ENCODE assay signal across 12 cellular contexts in the genomic region with DNA sequence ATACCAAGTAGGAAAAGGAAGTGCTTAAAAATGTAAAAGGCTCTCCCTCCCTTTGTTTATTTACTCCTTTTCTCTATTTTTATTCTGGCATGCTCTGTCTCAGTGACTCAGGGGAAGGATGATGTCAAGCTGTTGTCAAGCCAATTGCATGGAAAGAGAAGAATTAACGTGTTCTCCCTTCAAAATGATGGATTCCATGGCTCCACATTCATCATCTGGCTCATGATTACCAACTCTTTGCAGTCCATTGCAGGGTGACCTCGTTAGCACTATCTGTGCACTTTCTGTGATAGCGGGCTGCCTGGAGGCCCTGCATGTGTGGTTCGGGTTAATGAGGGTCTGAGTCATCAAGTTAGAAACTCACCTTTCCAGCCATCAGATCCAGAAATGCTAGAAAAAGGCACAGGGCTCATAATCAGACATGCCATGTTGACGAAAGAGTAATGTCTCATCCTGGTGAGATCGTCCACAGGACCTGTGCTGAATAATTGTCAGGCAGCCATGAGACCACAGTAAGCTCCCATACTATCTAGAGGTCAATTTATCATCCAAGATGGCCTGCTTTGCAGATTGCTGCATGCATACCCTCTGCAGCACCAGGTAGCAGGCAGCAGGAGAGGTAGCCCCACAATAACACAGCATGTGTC.
DNase-seq lines count a peak whose midpoint lies in the region; ATAC-seq, FAIRE-seq and TF ChIP-seq lines count a peak whose summit lies in the region.
"Had no signal": no experiment of that assay in that cellular context is flagged by ENCODE, and none has a peak within 500 bp of the region (broad histone marks: within the 10 kb centered on the region; RNA-seq: fewer than 3 reads in every experiment).

No MANE protein-coding gene starts in this region.

- TF ChIP-seq RAD21 in IMR-90 (IDR thresholded peaks at IDR 0.05; ENCODE audit: low read length) (no peak), H1 (IDR thresholded peaks at IDR 0.05 in 1 of 2, conservative IDR thresholded peaks at IDR 0.05 in 1 of 2; ENCODE audit: low read depth in 2 of 2, low read length in 2 of 2) (no peak)

- H3K27ac ChIP-seq in IMR-90 (ENCODE audit: insufficient read depth, low read length) (no peak overlapping the region), H1 (ENCODE audit: low read depth, low read length) (no peak overlapping the region), mesendoderm (ENCODE audit: low read depth, low read length) (no peak overlapping the region), SJCRH30 (no peak overlapping the region), caudate nucleus (ENCODE audit: low read depth, low read length) (no peak overlapping the region)
- H3K27ac ChIP-seq: testis had no signal

- H2AFZ ChIP-seq in IMR-90 (replicated peaks; ENCODE audit: low read length, poor library complexity): peak overlapping the region; percentile 45
- H2AFZ ChIP-seq in H1 (ENCODE audit: low read length): peak overlapping the region; percentile 91

- TF ChIP-seq CTCF in IMR-90 (conservative IDR thresholded peaks at IDR 0.05; ENCODE audit: low read depth, low read length) (no peak), H1 (IDR thresholded peaks at IDR 0.05; ENCODE audit: control extremely low read depth in 1 of 3, insufficient read depth in 1 of 3, low read depth in 1 of 3, low read length in 3 of 3) (no peak)

- no peaks in the 10 kb centered on the region for H3K23me2 ChIP-seq in H1 (ENCODE audit: low read depth, low read length)

- 0 out of 2 replicates have a peak overlapping the region, but pooled peaks have one; percentile 3 for H2BK12ac ChIP-seq in H1 (ENCODE audit: low read depth, low read length)

- TF ChIP-seq POLR2A in IMR-90 (IDR thresholded peaks at IDR 0.05; ENCODE audit: low read depth, low read length) (no peak), H1 (IDR thresholded peaks at IDR 0.05; ENCODE audit: control extremely low read depth in 1 of 2, low read depth in 2 of 2, low read length in 2 of 2) (no peak)

- H3K4me1 ChIP-seq in IMR-90 (ENCODE audit: control insufficient read depth, insufficient read depth, low read length): peaks cover 5% of the 10 kb centered on the region
- peaks cover 0 to 13% (median 3%) of the 10 kb centered on the region in 4 experiments; a peak in 2 of 7 replicates for H3K4me1 ChIP-seq in H1 (replicated peaks in 1 of 4; ENCODE audit: control insufficient read depth in 3 of 4, insufficient read depth in 4 of 4, low read length in 3 of 4)
- no peaks in the 10 kb centered on the region for H3K4me1 ChIP-seq in mesendoderm (ENCODE audit: control insufficient read depth, low read depth, low read length)
- no peaks in the 10 kb centered on the region for H3K4me1 ChIP-seq in SJCRH30
- H3K4me1 ChIP-seq: testis had no signal

- H3K56ac ChIP-seq in IMR-90 (ENCODE audit: extremely low read depth, insufficient read depth, low read length): no peak overlapping the region
- H3K56ac ChIP-seq in H1 (replicated peaks; ENCODE audit: insufficient read length, low read depth, low read length): no peak overlapping the region
- H3K56ac ChIP-seq in mesendoderm (ENCODE audit: low read length): no peak overlapping the region

- FAIRE-seq in H1 (lab: Jason Lieb, UNC): no peak
- FAIRE-seq: TTC549 had no signal

- no peak overlapping the region for H2AK9ac ChIP-seq in IMR-90 (replicated peaks; ENCODE audit: low read depth, low read length, poor library complexity)

- H3K14ac ChIP-seq in IMR-90 (replicated peaks; ENCODE audit: low read depth, low read length) (no peak overlapping the region), H1 (ENCODE audit: insufficient read length) (no peak overlapping the region)

- POLR2A ChIA-PET in IMR-90 (lab: Charles Lee; ENCODE audit: unreplicated experiment) (no interaction called here), H1 (lab: Charles Lee; ENCODE audit: partially characterized antibody) (no interaction called here)

- dilution Hi-C loops in IMR-90 (cut with HindIII; ENCODE audit: low sequenced_read_pairs, unreplicated experiment): no loop called here

- H3K4ac ChIP-seq in IMR-90 (ENCODE audit: low read depth, low read length) (no peak overlapping the region), H1 (replicated peaks; ENCODE audit: insufficient read length, low read depth, low read length) (no peak overlapping the region), mesendoderm (ENCODE audit: low read depth, low read length) (no peak overlapping the region)

- no peak overlapping the region for H4K5ac ChIP-seq in IMR-90 (ENCODE audit: low read depth, low read length)
- H4K5ac ChIP-seq in H1 (ENCODE audit: insufficient read length, low read depth, low read length): no peak overlapping the region
- no peak overlapping the region for H4K5ac ChIP-seq in mesendoderm (ENCODE audit: low read length)

- H3K23ac ChIP-seq in IMR-90 (ENCODE audit: low read depth, low read length) (no peak overlapping the region), H1 (ENCODE audit: insufficient read length) (no peak overlapping the region), mesendoderm (ENCODE audit: low read length) (no peak overlapping the region)

- H2BK5ac ChIP-seq in IMR-90 (ENCODE audit: low read depth, low read length, poor library complexity, severe bottlenecking) (no peak overlapping the region), H1 (ENCODE audit: low read depth, low read length) (peak overlapping the region; percentile 57; the same call in 1 of the 2 replicates), mesendoderm (ENCODE audit: low read length) (no peak overlapping the region)

- no peak overlapping the region for H4K8ac ChIP-seq in IMR-90 (ENCODE audit: low read depth in 2 of 2, low read length in 2 of 2)
- H4K8ac ChIP-seq in H1 (ENCODE audit: extremely low read depth, insufficient read depth, low read length): no peak overlapping the region
- H4K8ac ChIP-seq in mesendoderm (ENCODE audit: low read depth, low read length): no peak overlapping the region

- H3K36me3 ChIP-seq in IMR-90 (ENCODE audit: control insufficient read depth, insufficient read depth, low read length): no peaks in the 10 kb centered on the region
- no peaks in the 10 kb centered on the region for H3K36me3 ChIP-seq in H1 (ENCODE audit: control insufficient read depth in 2 of 4, insufficient read depth in 4 of 4, low read length in 3 of 4)
- H3K36me3 ChIP-seq in mesendoderm (ENCODE audit: control insufficient read depth, insufficient read depth, low read length): no peaks in the 10 kb centered on the region
- H3K36me3 ChIP-seq in SJCRH30: no peaks in the 10 kb centered on the region

- CTCF ChIA-PET in IMR-90 (lab: Yijun Ruan, JAX) (no interaction called here), H1 (lab: Charles Lee; ENCODE audit: partially characterized antibody) (no interaction called here)

- H4K91ac ChIP-seq in IMR-90 (ENCODE audit: insufficient read depth, low read depth, low read length) (no peak overlapping the region), H1 (replicated peaks; ENCODE audit: insufficient read length, low read length) (peak overlapping the region; percentile 5)

- H2BK15ac ChIP-seq in IMR-90 (ENCODE audit: low read depth, low read length): no peak overlapping the region
- no peak overlapping the region for H2BK15ac ChIP-seq in H1 (ENCODE audit: low read length)
- H2BK15ac ChIP-seq in mesendoderm (replicated peaks; ENCODE audit: low read depth): no peak overlapping the region

- H3K79me1 ChIP-seq in IMR-90 (ENCODE audit: low read depth in 1 of 2, low read length in 2 of 2) (no peaks in the 10 kb centered on the region), H1 (ENCODE audit: low read depth, low read length) (no peaks in the 10 kb centered on the region), mesendoderm (ENCODE audit: low read length) (no peaks in the 10 kb centered on the region)

- H3K9me1 ChIP-seq in IMR-90 (ENCODE audit: insufficient read depth, low read length): peaks cover 5% of the 10 kb centered on the region

- H2AK5ac ChIP-seq in IMR-90 (ENCODE audit: low read depth, low read length) (no peak overlapping the region), H1 (ENCODE audit: low read depth, low read length) (no peak overlapping the region; the same call in 1 of the 2 replicates), mesendoderm (ENCODE audit: low read length) (no peak overlapping the region)

- WGBS in IMR-90 (ENCODE audit: extremely low coverage in 2 of 2, insufficient read length in 1 of 2), 2 experiments: 42% methylated on average over 2 of the region's 6 CpGs; no CpG with 5 or more reads in 1 of the 2 experiments
- WGBS in H1 (ENCODE audit: extremely low coverage in 1 of 2, insufficient coverage in 1 of 2, insufficient read length in 1 of 2, insufficient replicate concordance in 2 of 2, low coverage in 1 of 2, low lambda C conversion rate in 2 of 2, missing lambda C conversion rate in 1 of 2), 2 experiments: 57% methylated on average over 6 of the region's 6 CpGs; no CpG with 5 or more reads in 1 of the 2 experiments
- WGBS in mesendoderm (ENCODE audit: extremely low coverage, insufficient coverage, low lambda C conversion rate): no CpG with 5 or more reads among the region's 6 CpGs

- H3K9me3 ChIP-seq in IMR-90 (ENCODE audit: control insufficient read depth, insufficient read depth, low read length) (no peaks in the 10 kb centered on the region), H1 (ENCODE audit: insufficient read depth in 2 of 2, low read depth in 1 of 2, low read length in 1 of 2) (no peaks in the 10 kb centered on the region), SJCRH30 (replicated peaks) (no peaks in the 10 kb centered on the region)
- H3K9me3 ChIP-seq: testis had no signal

- no peaks in the 10 kb centered on the region for H4K20me1 ChIP-seq in IMR-90 (ENCODE audit: insufficient read depth, low read length)
- H4K20me1 ChIP-seq in H1 (replicated peaks in 1 of 2; ENCODE audit: control insufficient read depth in 1 of 2, insufficient read depth in 2 of 2, low read length in 2 of 2): no peaks in the 10 kb centered on the region

- no TSS peak for BruUV-seq in IMR-90 (replicated peaks; lab: Mats Ljungman, UMichigan)

- H3K27me3 ChIP-seq in IMR-90 (ENCODE audit: control insufficient read depth, insufficient read depth, low read length): no peaks in the 10 kb centered on the region
- H3K27me3 ChIP-seq in H1 (replicated peaks in 1 of 4; ENCODE audit: control insufficient read depth in 3 of 4, extremely low read depth in 1 of 4, insufficient read depth in 3 of 4, low read length in 3 of 4): no peaks in the 10 kb centered on the region
- H3K27me3 ChIP-seq in mesendoderm (ENCODE audit: insufficient read depth, low read length, poor library complexity): no peaks in the 10 kb centered on the region
- no peaks in the 10 kb centered on the region for H3K27me3 ChIP-seq in SJCRH30
- H3K27me3 ChIP-seq: testis had no signal

- no peaks in the 10 kb centered on the region for H3K79me2 ChIP-seq in H1 (ENCODE audit: control insufficient read depth in 1 of 2, insufficient read depth in 2 of 2, low read length in 2 of 2)
- H3K79me2 ChIP-seq in mesendoderm (ENCODE audit: control insufficient read depth, insufficient read depth, low read length): no peaks in the 10 kb centered on the region

- intact Hi-C loops in IMR-90 (cut with micrococcal nuclease): no loop called here

- no peak for TF ChIP-seq EP300 in H1 (IDR thresholded peaks at IDR 0.05; ENCODE audit: borderline replicate concordance in 1 of 2, low read depth in 2 of 2, low read length in 2 of 2)

- in situ Hi-C loops in Caki2 (cut with HindIII; ENCODE audit: low pct_unique_long_range_greater_than_20kb, low sequenced_read_pairs): no loop called here
- in situ Hi-C loops in IMR-90 (cut with MboI; ENCODE audit: low sequenced_read_pairs): no loop called here

- DNase-seq in Caki2 (ENCODE audit: low read depth) (peak; percentile 80), IMR-90 (peak; percentile 71), H1 (ENCODE audit: low read depth in 1 of 2, low spot score in 2 of 2) (peak in 1 of 2 experiments; percentile 46), mesendoderm (peak; percentile 31), GM19240 (ENCODE audit: insufficient read length, low spot score) (no peak), SJCRH30 (no peak), superior temporal gyrus (ENCODE audit: extremely low spot score) (no peak), caudate nucleus (lab: John Stamatoyannopoulos, UW) (no peak)
- DNase-seq: activated effector memory CD4-positive, alpha-beta T cell treated with anti-CD3 and anti-CD28 coated beads, Interleukin-2, amount 50 U/mL, for 16 hours; NCI-H526; testis had no signal

- H3K9ac ChIP-seq in IMR-90 (ENCODE audit: low read depth, low read length) (no peak overlapping the region), H1 (replicated peaks in 1 of 4; ENCODE audit: extremely low read depth in 1 of 4, low read depth in 3 of 4, low read length in 3 of 4) (peak overlapping the region in 1 of 4 experiments; percentile 34; a peak in 1 of 7 replicates), mesendoderm (ENCODE audit: low read length) (no peak overlapping the region)

- H2BK120ac ChIP-seq in IMR-90 (ENCODE audit: low read depth, low read length) (no peak overlapping the region), H1 (replicated peaks; ENCODE audit: low read depth, low read length) (peak overlapping the region; percentile 12), mesendoderm (ENCODE audit: low read depth, low read length) (no peak overlapping the region)

- H3K4me2 ChIP-seq in IMR-90 (ENCODE audit: low read depth, low read length): peak overlapping the region; percentile 27; the same call in 1 of the 2 replicates
- H3K4me2 ChIP-seq in H1 (ENCODE audit: insufficient read depth in 1 of 2, low read depth in 2 of 2, low read length in 2 of 2): peak overlapping the region; percentile 6 to 23; a peak in 3 of 4 replicates
- H3K4me2 ChIP-seq in mesendoderm (ENCODE audit: low read length): no peak overlapping the region

- no peak overlapping the region for H3K18ac ChIP-seq in IMR-90 (ENCODE audit: low read depth, low read length)
- H3K18ac ChIP-seq in H1 (ENCODE audit: extremely low read depth, low read length): peak overlapping the region; percentile 54; the same call in 1 of the 2 replicates
- H3K18ac ChIP-seq in mesendoderm (ENCODE audit: low read length): no peak overlapping the region

- H3K4me3 ChIP-seq in IMR-90 (ENCODE audit: insufficient read depth, low read depth, low read length): no peak overlapping the region
- no peak overlapping the region for H3K4me3 ChIP-seq in H1 (ENCODE audit: extremely low read depth in 1 of 4, insufficient read depth in 2 of 4, low read depth in 3 of 4, low read length in 4 of 4)
- no peak overlapping the region for H3K4me3 ChIP-seq in mesendoderm (ENCODE audit: low read length)
- H3K4me3 ChIP-seq in SJCRH30: no peak overlapping the region
- H3K4me3 ChIP-seq: testis had no signal

- ATAC-seq in IMR-90 (ENCODE audit: low read depth): peak; percentile 75

- H2BK20ac ChIP-seq in IMR-90 (ENCODE audit: low read depth, low read length): no peak overlapping the region
- 0 out of 2 replicates have a peak overlapping the region, but pooled peaks have one; percentile 26 for H2BK20ac ChIP-seq in H1 (ENCODE audit: low read length)

Comparison
In these comparisons a context has a peak if more than half of its experiments do, and no peak if none do; other contexts are left out.
1. DNase-seq: peak in Caki2 (single experiment), IMR-90 (single experiment) and mesendoderm (single experiment); none in GM19240 (single experiment), SJCRH30 (0 of 2), superior temporal gyrus (single experiment) and caudate nucleus (0 of 61).